Comparison of ENCODE assay signal across 28 cellular contexts in genomic region chr6:25872804-25873203, GRCh38. TPM values are rescaled to one million over a fixed set of nuclear protein-coding genes. Genes with fewer than 3 reads are reported as not detected.
DNase-seq lines count a peak whose midpoint lies in the region; ATAC-seq lines count a peak whose summit lies in the region.
"Had no signal": no experiment of that assay in that cellular context is flagged by ENCODE, and none has a peak within 500 bp of the region (broad histone marks: within the 10 kb centered on the region; RNA-seq: fewer than 3 reads in every experiment).

No MANE protein-coding gene starts in this region.

- ATAC-seq in stimulated activated naive CD8-positive, alpha-beta T cell treated with anti-CD3 and anti-CD28 coated beads, Interleukin-15, amount 100 ng/mL, for 72 hours = peak; percentile 64
- no peak for ATAC-seq in stimulated activated naive CD8-positive, alpha-beta T cell treated with anti-CD3 and anti-CD28 coated beads, Interleukin-15, Interleukin-2, amounts not matched to agents 100 U/mL and 50 U/mL, for 24 hours
- ATAC-seq in GM21526 (IDR thresholded peaks at IDR 0.05; ENCODE audit: low FRiP score, unreplicated experiment) (no peak), GM18873 (IDR thresholded peaks at IDR 0.05; ENCODE audit: low FRiP score, unreplicated experiment) (no peak)
- ATAC-seq: GM23338, left lung had no signal

- H3K27ac ChIP-seq in mesenchymal stem cell (ENCODE audit: low read length, poor library complexity, severe bottlenecking) = no peak overlapping the region
- H3K27ac ChIP-seq: C4-2B, dorsolateral prefrontal cortex, left lung, RWPE1, SK-N-MC, upper lobe of left lung, VCaP had no signal

- H3K36me3 ChIP-seq in mesenchymal stem cell (ENCODE audit: control insufficient read depth in 1 of 2, insufficient read depth in 2 of 2, low read depth in 1 of 2, low read length in 2 of 2) = no peaks in the 10 kb centered on the region
- H3K36me3 ChIP-seq: left lung, upper lobe of left lung had no signal

- peak overlapping the region in 1 of 2 donors; percentile 87 for H3K27ac Mint-ChIP-seq in stimulated activated naive CD8-positive, alpha-beta T cell treated with anti-CD3 and anti-CD28 coated beads, Interleukin-15, amount 100 ng/mL, for 72 hours
- H3K27ac Mint-ChIP-seq: activated CD4-positive, alpha-beta T cell treated with anti-CD3 and anti-CD28 coated beads, Interleukin-2, amount 10 ng/mL, durations not matched to agents 24 days and 14 days; GM23338; nephron had no signal

- H2BK120ac ChIP-seq in mesenchymal stem cell (ENCODE audit: low read depth, low read length) = no peak overlapping the region

- H3K23ac ChIP-seq in mesenchymal stem cell (ENCODE audit: low read length in 2 of 2) = no peak overlapping the region

- H3K4me1 Mint-ChIP-seq in stimulated activated naive CD8-positive, alpha-beta T cell treated with anti-CD3 and anti-CD28 coated beads, Interleukin-15, amount 100 ng/mL, for 72 hours = peaks cover 22% of the 10 kb centered on the region
- H3K4me1 Mint-ChIP-seq: GM23338, nephron had no signal

- no peak for DNase-seq in stimulated activated naive CD8-positive, alpha-beta T cell treated with anti-CD3 and anti-CD28 coated beads, Interleukin-15, amount 100 ng/mL, for 72 hours
- no peak for DNase-seq in stimulated activated naive CD8-positive, alpha-beta T cell treated with anti-CD3 and anti-CD28 coated beads, Interleukin-15, Interleukin-2, amounts not matched to agents 100 U/mL and 50 U/mL, for 24 hours
- DNase-seq in T-helper 9 cell = peak; percentile 19
- DNase-seq in mesenchymal stem cell = no peak
- no peak for DNase-seq in NCI-H748 (lab: John Stamatoyannopoulos, UW; ENCODE audit: unreplicated experiment)
- DNase-seq: activated CD4-positive, alpha-beta T cell treated with anti-CD3 and anti-CD28 coated beads, Interleukin-2, amount 10 ng/mL, durations not matched to agents 24 days and 14 days; dorsolateral prefrontal cortex; hippocampal formation; KG1; left lung; midbrain; MM.1S; NCI-H1436 treated with DMSO at 0.1 percent for 48 hours; NCI-H2107; NCI-H446; NCI-H82; stimulated activated CD4-positive, alpha-beta T cell treated with anti-CD3 and anti-CD28 coated beads, Interleukin-2, amount 100 ng/mL, for 24 hours; upper lobe of left lung had no signal

- H3K9me3 Mint-ChIP-seq in stimulated activated naive CD8-positive, alpha-beta T cell treated with anti-CD3 and anti-CD28 coated beads, Interleukin-15, amount 100 ng/mL, for 72 hours = no peaks in the 10 kb centered on the region
- H3K9me3 Mint-ChIP-seq: GM23338 had no signal

- H2AK5ac ChIP-seq in mesenchymal stem cell (ENCODE audit: low read length, severe bottlenecking) = peak overlapping the region; percentile 40

- no peak overlapping the region for H3K4me3 ChIP-seq in mesenchymal stem cell (ENCODE audit: insufficient read depth in 1 of 2, low read depth in 1 of 2, low read length in 2 of 2)
- H3K4me3 ChIP-seq: dorsolateral prefrontal cortex, GM23338, left lung, SK-N-MC, smooth muscle cell, upper lobe of left lung had no signal

- H3K18ac ChIP-seq in mesenchymal stem cell (ENCODE audit: low read depth in 1 of 2, low read length in 2 of 2) = no peak overlapping the region

- H3K27me3 ChIP-seq in mesenchymal stem cell (ENCODE audit: control insufficient read depth in 1 of 2, insufficient read depth in 1 of 2, low read length in 2 of 2) = no peaks in the 10 kb centered on the region
- H3K27me3 ChIP-seq: left lung, upper lobe of left lung had no signal

- H2BK5ac ChIP-seq in mesenchymal stem cell (ENCODE audit: low read depth, low read length, poor library complexity, severe bottlenecking) = no peak overlapping the region

- no peak overlapping the region for H3K4me2 ChIP-seq in mesenchymal stem cell (ENCODE audit: low read length, poor library complexity, severe bottlenecking)
- H3K4me2 ChIP-seq: GM23338, smooth muscle cell had no signal

- no peak overlapping the region for H2BK12ac ChIP-seq in mesenchymal stem cell (ENCODE audit: low read length in 2 of 2)

- no peak overlapping the region for H3K4me3 Mint-ChIP-seq in stimulated activated naive CD8-positive, alpha-beta T cell treated with anti-CD3 and anti-CD28 coated beads, Interleukin-15, amount 100 ng/mL, for 72 hours
- H3K4me3 Mint-ChIP-seq: activated CD4-positive, alpha-beta T cell treated with anti-CD3 and anti-CD28 coated beads, Interleukin-2, amount 10 ng/mL, durations not matched to agents 24 days and 14 days; GM23338; nephron had no signal

- H2AFZ ChIP-seq in mesenchymal stem cell (ENCODE audit: low read depth, low read length) = no peak overlapping the region
- H2AFZ ChIP-seq: GM23338 had no signal

- H4K91ac ChIP-seq in mesenchymal stem cell (ENCODE audit: low read length) = no peak overlapping the region

- no peak overlapping the region for H3K14ac ChIP-seq in mesenchymal stem cell (ENCODE audit: low read length in 2 of 2)

- no peak overlapping the region for H2BK15ac ChIP-seq in mesenchymal stem cell (ENCODE audit: low read depth, poor library complexity, severe bottlenecking)

- no peaks in the 10 kb centered on the region for H3K79me1 ChIP-seq in mesenchymal stem cell (replicated peaks; ENCODE audit: low read length, poor library complexity, severe bottlenecking)

- no peak overlapping the region for H3K9ac ChIP-seq in mesenchymal stem cell (ENCODE audit: low read length)

- H3K9me3 ChIP-seq in mesenchymal stem cell (ENCODE audit: control insufficient read depth, low read length) = no peaks in the 10 kb centered on the region
- H3K9me3 ChIP-seq: left lung, upper lobe of left lung had no signal

- H3K4me1 ChIP-seq in mesenchymal stem cell (ENCODE audit: control insufficient read depth, insufficient read depth, low read depth, low read length) = peaks cover 5% of the 10 kb centered on the region
- H3K4me1 ChIP-seq: left lung, upper lobe of left lung had no signal

- H3K27me3 Mint-ChIP-seq in stimulated activated naive CD8-positive, alpha-beta T cell treated with anti-CD3 and anti-CD28 coated beads, Interleukin-15, amount 100 ng/mL, for 72 hours = no peaks in the 10 kb centered on the region
- H3K27me3 Mint-ChIP-seq: activated CD4-positive, alpha-beta T cell treated with anti-CD3 and anti-CD28 coated beads, Interleukin-2, amount 10 ng/mL, durations not matched to agents 24 days and 14 days had no signal

- WGBS in mesenchymal stem cell = 94% methylated on average over 2 of the region's 2 CpGs

- no peak overlapping the region for H3K4ac ChIP-seq in mesenchymal stem cell (ENCODE audit: low read depth in 1 of 2, low read length in 2 of 2)

- H4K8ac ChIP-seq in mesenchymal stem cell (ENCODE audit: low read length) = no peak overlapping the region

RNA-seq across cellular contexts. Expression of gene SLC17A3, which starts 1.2 kb away (rescaled TPM):
- polyA plus RNA-seq in mesenchymal stem cell (2013, experiment 1 of 2) = not detected
- polyA plus RNA-seq in mesenchymal stem cell (2013, experiment 2 of 2) = not detected
- polyA plus RNA-seq: endothelial cell of umbilical vein, GM23338, smooth muscle cell had no signal

RNA-seq across cellular contexts. Expression of gene SLC17A1, which starts 41.0 kb away (rescaled TPM):
- not detected for polyA plus RNA-seq in mesenchymal stem cell (2013, experiment 1 of 2)
- polyA plus RNA-seq in mesenchymal stem cell (2013, experiment 2 of 2) = not detected
- polyA plus RNA-seq: endothelial cell of umbilical vein, GM23338, smooth muscle cell had no signal

RNA-seq across cellular contexts. Expression of gene SLC17A2, which starts 57.7 kb away (rescaled TPM):
- not detected for polyA plus RNA-seq in mesenchymal stem cell (2013, experiment 1 of 2)
- polyA plus RNA-seq in mesenchymal stem cell (2013, experiment 2 of 2) = not detected
- polyA plus RNA-seq: endothelial cell of umbilical vein, GM23338, smooth muscle cell had no signal
